ENCODE assay signal across 10 cellular contexts in the genomic region with DNA sequence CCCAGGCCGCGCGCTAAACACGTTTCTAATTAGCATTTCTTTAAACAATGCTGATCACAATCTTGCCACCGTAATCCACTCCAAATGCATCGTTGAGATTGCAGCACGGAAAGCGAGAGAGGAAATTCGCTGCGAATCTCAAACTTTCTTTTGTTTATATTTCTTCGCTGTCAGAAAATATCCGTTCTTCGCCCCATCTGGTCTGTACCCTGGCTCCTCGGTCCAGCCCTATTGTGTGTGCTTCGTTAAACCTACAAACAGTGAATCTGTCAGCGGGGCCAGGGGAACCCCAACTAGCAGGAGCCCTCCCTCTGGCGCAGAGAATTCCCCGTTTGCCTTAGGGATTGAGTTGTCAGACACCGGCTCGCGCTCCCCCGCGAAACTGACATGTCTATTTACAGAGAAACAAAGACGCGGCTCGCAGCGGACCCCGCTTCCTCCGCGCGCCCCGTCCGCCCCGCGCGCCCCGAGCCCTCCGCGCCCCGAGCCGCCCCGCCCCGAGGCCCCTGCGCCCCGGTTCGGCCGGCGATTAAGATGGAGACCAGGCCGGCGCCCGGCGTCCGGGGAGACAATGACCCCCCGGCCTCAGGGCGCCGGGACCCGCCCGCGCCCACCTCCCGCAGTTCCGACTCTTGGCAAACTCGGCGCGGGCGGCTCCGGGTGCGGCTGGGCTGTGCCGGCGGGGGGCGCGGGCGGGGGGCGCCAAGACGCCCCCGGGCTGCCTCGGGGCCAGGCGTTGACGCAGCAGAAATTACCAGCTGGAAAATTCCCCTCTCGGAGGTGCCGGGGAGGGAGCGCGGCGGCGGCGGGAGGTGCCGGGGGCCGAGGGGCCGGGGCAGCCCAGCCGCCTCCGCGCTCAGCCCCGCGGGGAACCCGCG. TPM values are rescaled to one million over a fixed set of nuclear protein-coding genes. Genes with fewer than 3 reads are reported as not detected.
A peak's percentile ranks its signal among the peaks of the same experiment; 100 is the strongest.
DNase-seq lines count a peak whose midpoint lies in the region; ATAC-seq and TF ChIP-seq lines count a peak whose summit lies in the region.
"Had no signal": no experiment of that assay in that cellular context is flagged by ENCODE, and none has a peak within 500 bp of the region (broad histone marks: within the 10 kb centered on the region; RNA-seq: fewer than 3 reads in every experiment).

No MANE protein-coding gene starts in this region.

- no peaks in the 10 kb centered on the region for H3K9me3 Mint-ChIP-seq in T-helper 1 cell treated with Interleukin-12 subunit alpha and Interleukin-12 subunit beta and Interleukin-4 antibody, amounts not matched to agents 30 μg/mL and 1 μg/mL, for 36 hours

- H3K27ac ChIP-seq in Peyer's patch (peak overlapping the region; percentile 22 to 77 (median 62)), esophagus squamous epithelium (peak overlapping the region; percentile 49 to 83 (median 72)), osteoblast (ENCODE audit: low read depth, low read length) (no peak overlapping the region)

- H3K36me3 ChIP-seq in Peyer's patch (no peaks in the 10 kb centered on the region), esophagus squamous epithelium (no peaks in the 10 kb centered on the region), osteoblast (ENCODE audit: insufficient read depth, low read length) (no peaks in the 10 kb centered on the region)

- H3K4me3 ChIP-seq in Peyer's patch = peak overlapping the region; percentile 38 to 64 (median 58)
- peak overlapping the region; percentile 47 to 84 (median 59) for H3K4me3 ChIP-seq in esophagus squamous epithelium
- H3K4me3 ChIP-seq in osteoblast (ENCODE audit: insufficient read depth, low read length) = peak overlapping the region; percentile 56

- 1% methylated on average over 15 to 19 of the region's 95 CpGs for WGBS in esophagus squamous epithelium, 2 donors

- H3K4me2 ChIP-seq in osteoblast (ENCODE audit: insufficient read depth, low read length) = peak overlapping the region; percentile 64

- H3K79me2 ChIP-seq in osteoblast (ENCODE audit: insufficient read depth, low read length) = no peaks in the 10 kb centered on the region

- ATAC-seq in HG03159 (IDR thresholded peaks at IDR 0.05; ENCODE audit: unreplicated experiment) (no peak), HG03045 (IDR thresholded peaks at IDR 0.05; ENCODE audit: unreplicated experiment) (no peak)

- H3K4me1 ChIP-seq in Peyer's patch = peaks cover 0 to 49% (median 11%) of the 10 kb centered on the region in 4 donors
- peaks cover 27 to 64% (median 27%) of the 10 kb centered on the region in 3 donors for H3K4me1 ChIP-seq in esophagus squamous epithelium
- peaks cover 12% of the 10 kb centered on the region for H3K4me1 ChIP-seq in osteoblast (ENCODE audit: insufficient read depth, low read length)

- peaks cover 3% of the 10 kb centered on the region for H3K36me3 Mint-ChIP-seq in T-helper 1 cell treated with Interleukin-12 subunit alpha and Interleukin-12 subunit beta and Interleukin-4 antibody, amounts not matched to agents 30 μg/mL and 1 μg/mL, for 36 hours (ENCODE audit: low read depth)

- peaks cover 8% of the 10 kb centered on the region for H3K4me1 Mint-ChIP-seq in T-helper 1 cell treated with Interleukin-12 subunit alpha and Interleukin-12 subunit beta and Interleukin-4 antibody, amounts not matched to agents 30 μg/mL and 1 μg/mL, for 36 hours (ENCODE audit: low read depth)

- no peaks in the 10 kb centered on the region for H3K9me3 ChIP-seq in Peyer's patch
- H3K9me3 ChIP-seq in esophagus squamous epithelium = no peaks in the 10 kb centered on the region
- no peaks in the 10 kb centered on the region for H3K9me3 ChIP-seq in osteoblast (ENCODE audit: low read depth, low read length)

- H3K27me3 Mint-ChIP-seq in T-helper 1 cell treated with Interleukin-12 subunit alpha and Interleukin-12 subunit beta and Interleukin-4 antibody, amounts not matched to agents 30 μg/mL and 1 μg/mL, for 36 hours (ENCODE audit: low read depth) = peaks cover 57% of the 10 kb centered on the region

- TF ChIP-seq POLR2A in Peyer's patch (IDR thresholded peaks at IDR 0.05) (no peak), esophagus squamous epithelium (IDR thresholded peaks at IDR 0.05) (no peak)

- H3K4me3 Mint-ChIP-seq in T-helper 1 cell treated with Interleukin-12 subunit alpha and Interleukin-12 subunit beta and Interleukin-4 antibody, amounts not matched to agents 30 μg/mL and 1 μg/mL, for 36 hours = peak overlapping the region; percentile 90

- H4K20me1 ChIP-seq in osteoblast (ENCODE audit: insufficient read depth, low read length) = no peaks in the 10 kb centered on the region

- H2AFZ ChIP-seq in osteoblast (ENCODE audit: low read length) = peak overlapping the region; percentile 56

- H3K27ac Mint-ChIP-seq in T-helper 1 cell treated with Interleukin-12 subunit alpha and Interleukin-12 subunit beta and Interleukin-4 antibody, amounts not matched to agents 30 μg/mL and 1 μg/mL, for 36 hours = peak overlapping the region; percentile 50

- TF ChIP-seq CTCF in Peyer's patch (IDR thresholded peaks at IDR 0.05) (no peak), esophagus squamous epithelium (IDR thresholded peaks at IDR 0.05) (no peak), osteoblast (IDR thresholded peaks at IDR 0.05; ENCODE audit: extremely low read depth, low read depth, low read length) (no peak)

- intact Hi-C loops in esophagus squamous epithelium (cut with DNase I) = no loop called here

- H3K27me3 ChIP-seq in Peyer's patch (peaks cover 0 to 18% of the 10 kb centered on the region in 2 donors), esophagus squamous epithelium (peaks cover 0 to 77% (median 0%) of the 10 kb centered on the region in 4 donors), osteoblast (ENCODE audit: insufficient read depth, low read length) (peaks cover 34% of the 10 kb centered on the region)

- no peak for DNase-seq in T-helper 1 cell
- DNase-seq in Peyer's patch = no peak
- DNase-seq in esophagus squamous epithelium (lab: John Stamatoyannopoulos, UW) = no peak
- DNase-seq in osteoblast (ENCODE audit: insufficient read length, low spot score, missing footprints) = peak; percentile 94
- no peak for DNase-seq in activated effector memory CD4-positive, alpha-beta T cell treated with anti-CD3 and anti-CD28 coated beads, Interleukin-2, amount 50 U/mL, for 16 hours

RNA-seq across cellular contexts. Expression of gene ZBTB46, which starts 0.9 kb away (rescaled TPM):
- 10 to 100 TPM in 1 of 4 donors, 1 to 10 TPM in 3; 1.9 to 33.0 (median 4.4) TPM for total RNA-seq in Peyer's patch
- 1 to 10 TPM in 3 of 4 donors, under 1 TPM in 1; 0.79 to 4.2 (median 2.0) TPM for total RNA-seq in esophagus squamous epithelium
- total RNA-seq in osteoblast = under 0.01 and 0.36 TPM in 2 replicates

RNA-seq across cellular contexts. Expression of gene ABHD16B, which starts 31.1 kb away (rescaled TPM):
- not detected for total RNA-seq in Peyer's patch
- total RNA-seq in esophagus squamous epithelium = not detected
- not detected in 2 replicates for total RNA-seq in osteoblast
- total RNA-seq: Daoy, subcutaneous adipose tissue had no signal

RNA-seq across cellular contexts. Expression of gene TPD52L2, which starts 34.9 kb away (rescaled TPM):
- 10 to 100 TPM; 59.4 to 78.7 (median 65.1) TPM for total RNA-seq in Peyer's patch
- 100 to 1,000 TPM in 3 of 4 donors, 10 to 100 TPM in 1; 97.1 to 124 (median 116) TPM for total RNA-seq in esophagus squamous epithelium
- 99.6 and 115 TPM in 2 replicates for total RNA-seq in osteoblast
